Comparison of ENCODE assay signal across 17 cellular contexts in the genomic region with DNA sequence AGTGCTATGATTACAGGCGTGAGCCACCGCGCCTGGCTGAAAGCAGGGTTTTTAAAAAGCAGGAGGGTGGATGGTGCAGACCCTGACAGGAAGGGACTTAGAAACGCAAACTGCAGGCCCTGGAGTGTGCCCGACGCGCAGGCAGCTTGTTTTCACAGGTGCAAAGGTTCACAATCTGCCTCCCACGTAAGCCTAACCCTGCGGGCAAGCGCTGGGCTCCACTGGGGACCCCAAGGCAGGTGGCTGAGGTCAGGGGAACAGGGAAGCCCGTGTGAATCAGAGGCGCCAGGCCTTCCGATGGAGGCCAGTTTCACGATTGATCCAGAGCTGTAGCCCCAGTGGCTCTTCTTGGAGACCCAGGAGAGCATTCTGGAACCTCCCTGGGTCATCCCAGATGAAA.
"Had no signal": no experiment of that assay in that cellular context is flagged by ENCODE, and none has a peak within 500 bp of the region (broad histone marks: within the 10 kb centered on the region; RNA-seq: fewer than 3 reads in every experiment).

No MANE protein-coding gene starts in this region.

- ATAC-seq: activated CD8-positive, alpha-beta T cell treated with anti-CD3 and anti-CD28 coated beads, Interleukin-2, amount 10 ng/mL, durations not matched to agents 7 days and 5 days; effector memory CD8-positive, alpha-beta T cell; left cardiac atrium; SK-N-SH treated with all-trans-retinoic acid at 6 μM for 48 hours; T-cell had no signal

- H3K27me3 ChIP-seq: cardiac muscle cell, ovary, tibial nerve had no signal

- H3K4me3 ChIP-seq: cardiac muscle cell, ovary, tibial nerve had no signal

- H3K4me1 ChIP-seq: tibial nerve had no signal

- H3K36me3 Mint-ChIP-seq: activated naive CD8-positive, alpha-beta T cell treated with anti-CD3 and anti-CD28 coated beads, Interleukin-2, amount 10 ng/mL, durations not matched to agents 7 days and 5 days had no signal

- H3K9me3 ChIP-seq: ovary had no signal

- H3K27ac ChIP-seq: cardiac muscle cell, ovary, tibial nerve had no signal

- H3K9me3 Mint-ChIP-seq: activated B cell treated with CpG ODN at 0.5 μM for 24 hours; activated naive CD8-positive, alpha-beta T cell treated with anti-CD3 and anti-CD28 coated beads, Interleukin-2, amount 10 ng/mL, durations not matched to agents 7 days and 5 days; effector memory CD8-positive, alpha-beta T cell; neural crest cell; T-cell had no signal

- H3K4me3 Mint-ChIP-seq: activated B cell treated with CpG ODN at 0.5 μM for 24 hours; activated CD8-positive, alpha-beta T cell treated with anti-CD3 and anti-CD28 coated beads, Interleukin-2, amount 10 ng/mL, durations not matched to agents 7 days and 5 days; activated naive CD8-positive, alpha-beta T cell treated with anti-CD3 and anti-CD28 coated beads, Interleukin-2, amount 10 ng/mL, durations not matched to agents 7 days and 5 days; effector memory CD8-positive, alpha-beta T cell; neural crest cell; T-cell had no signal

- H3K27ac Mint-ChIP-seq: activated B cell treated with CpG ODN at 0.5 μM for 24 hours; activated CD8-positive, alpha-beta T cell treated with anti-CD3 and anti-CD28 coated beads, Interleukin-2, amount 10 ng/mL, durations not matched to agents 7 days and 5 days; activated naive CD8-positive, alpha-beta T cell treated with anti-CD3 and anti-CD28 coated beads, Interleukin-2, amount 10 ng/mL, durations not matched to agents 7 days and 5 days; effector memory CD8-positive, alpha-beta T cell; T-cell had no signal

- H3K4me1 Mint-ChIP-seq: activated B cell treated with CpG ODN at 0.5 μM for 24 hours; activated naive CD8-positive, alpha-beta T cell treated with anti-CD3 and anti-CD28 coated beads, Interleukin-2, amount 10 ng/mL, durations not matched to agents 7 days and 5 days; neural crest cell had no signal

- DNase-seq: activated B cell treated with CpG ODN at 0.5 μM for 24 hours; activated CD4-positive, alpha-beta T cell treated with anti-CD3 and anti-CD28 coated beads for 4 hours; activated CD8-positive, alpha-beta T cell treated with anti-CD3 and anti-CD28 coated beads, Interleukin-2, amount 10 ng/mL, durations not matched to agents 7 days and 5 days; activated naive CD8-positive, alpha-beta T cell treated with anti-CD3 and anti-CD28 coated beads, Interleukin-2, amount 10 ng/mL, durations not matched to agents 7 days and 5 days; amygdala; effector memory CD8-positive, alpha-beta T cell; left cardiac atrium; midbrain; SHP77 treated with DMSO at 0.1 percent for 48 hours; stimulated activated CD8-positive, alpha-beta memory T cell treated with anti-CD3 and anti-CD28 coated beads, Interleukin-4, amount 100 ng/mL, for 48 hours; stimulated activated naive CD4-positive, alpha-beta T cell had no signal

- H3K27me3 Mint-ChIP-seq: activated B cell treated with CpG ODN at 0.5 μM for 24 hours; activated naive CD8-positive, alpha-beta T cell treated with anti-CD3 and anti-CD28 coated beads, Interleukin-2, amount 10 ng/mL, durations not matched to agents 7 days and 5 days; effector memory CD8-positive, alpha-beta T cell; T-cell had no signal

- H3K36me3 ChIP-seq: cardiac muscle cell, ovary, tibial nerve had no signal
